In the genomic region with DNA sequence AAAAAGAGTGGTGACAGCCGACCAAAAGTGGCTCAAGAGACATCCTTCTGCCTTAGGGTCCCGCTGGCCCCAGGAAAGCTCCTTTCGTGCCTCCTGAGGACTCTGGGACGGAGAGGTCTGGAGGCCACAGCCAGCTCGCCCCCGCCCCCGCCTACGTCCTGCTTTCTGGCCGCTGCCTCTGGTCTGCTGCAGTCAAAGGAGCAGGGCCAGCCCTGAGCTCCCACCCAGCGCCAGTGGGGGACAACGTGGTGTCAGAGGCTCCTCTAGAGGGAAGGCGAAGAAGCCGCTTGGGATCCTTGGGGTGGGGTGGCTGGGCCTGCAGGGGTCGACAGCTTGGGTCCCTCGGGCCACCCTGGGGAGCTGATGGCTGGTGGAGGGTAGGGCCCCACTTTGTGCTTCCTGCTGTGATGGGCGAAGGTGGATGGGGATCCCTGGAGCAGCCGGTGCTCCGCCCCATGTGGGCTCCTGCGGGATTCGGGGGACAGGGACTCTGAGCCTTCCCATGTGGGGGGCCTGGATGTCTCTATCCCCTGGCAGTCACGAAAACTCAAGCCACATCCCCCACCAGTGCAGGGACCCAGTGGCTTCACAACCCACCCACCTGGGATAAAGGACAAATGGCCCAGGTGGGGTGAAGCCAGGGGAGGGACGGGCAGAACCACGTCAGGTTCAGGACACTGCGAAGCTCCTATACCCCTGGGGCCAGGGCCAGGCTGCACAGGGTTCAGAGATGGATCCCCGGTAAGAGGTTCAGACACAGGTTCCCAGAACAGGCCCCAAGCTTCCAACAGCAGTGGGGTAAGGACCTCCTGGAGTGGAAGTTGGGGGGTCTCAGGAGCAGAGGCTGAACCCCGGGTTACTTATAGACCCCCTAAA, we compare ENCODE assay signal across 25 cellular contexts. TPM values are rescaled to one million over a fixed set of nuclear protein-coding genes. Genes with fewer than 3 reads are reported as not detected.
"Had no signal": no experiment of that assay in that cellular context is flagged by ENCODE, and none has a peak within 500 bp of the region (broad histone marks: within the 10 kb centered on the region; RNA-seq: fewer than 3 reads in every experiment).

No MANE protein-coding gene starts in this region.

- ATAC-seq: activated T-cell treated with anti-CD3 and anti-CD28 coated beads, Interleukin-2, amount 50 U/mL, for 4 hours; activated T-helper 17 cell treated with anti-CD3 and anti-CD28 coated beads, Interleukin-2, amount 50 U/mL, for 72 hours had no signal

- H3K9me3 Mint-ChIP-seq: activated CD4-positive, alpha-beta memory T cell treated with anti-CD3 and anti-CD28 coated beads for 36 hours; activated CD4-positive, alpha-beta T cell treated with anti-CD3 and anti-CD28 coated beads, Interleukin-2, amount 10 ng/mL, durations not matched to agents 7 days and 5 days; activated naive CD4-positive, alpha-beta T cell treated with anti-CD3 and anti-CD28 coated beads for 36 hours; activated T-cell treated with anti-CD3 and anti-CD28 coated beads, Interleukin-2, amount 50 U/mL, for 4 hours; activated T-helper 17 cell treated with anti-CD3 and anti-CD28 coated beads, Interleukin-2, amount 50 U/mL, for 72 hours had no signal

- H3K4me1 Mint-ChIP-seq: activated CD4-positive, alpha-beta T cell treated with anti-CD3 and anti-CD28 coated beads, Interleukin-2, amount 10 ng/mL, durations not matched to agents 7 days and 5 days; activated T-helper 17 cell treated with anti-CD3 and anti-CD28 coated beads, Interleukin-2, amount 50 U/mL, for 72 hours had no signal

- H3K27me3 ChIP-seq: MG63, Peyer's patch had no signal

- H3K36me3 ChIP-seq: MG63 had no signal

- H3K4me3 ChIP-seq: MG63, Peyer's patch had no signal

- DNase-seq: activated CD4-positive, alpha-beta memory T cell treated with anti-CD3 and anti-CD28 coated beads for 36 hours; activated CD4-positive, alpha-beta T cell treated with anti-CD3 and anti-CD28 coated beads, Interleukin-2, amount 10 ng/mL, durations not matched to agents 7 days and 5 days; activated CD4-positive, CD25-positive, alpha-beta regulatory T cell; activated CD8-positive, alpha-beta memory T cell treated with anti-CD3 and anti-CD28 coated beads for 24 hours; activated gamma-delta T cell; activated naive CD4-positive, alpha-beta T cell treated with anti-CD3 and anti-CD28 coated beads for 36 hours; activated T-cell treated with anti-CD3 and anti-CD28 coated beads, Interleukin-2, amount 50 U/mL, for 4 hours; cerebellar nuclear complex; MG63; MV-4-11; NCI-H1105; NCI-H1436; NCI-H1694 treated with DMSO at 0.1 percent for 48 hours; NCI-H2029 treated with DMSO at 0.1 percent for 48 hours; NCI-H345; NCI-H510A; NCI-H526 treated with DMSO at 0.1 percent for 48 hours; NCI-H82; Peyer's patch; SHP77 treated with DMSO at 0.1 percent for 48 hours; T-helper 1 cell had no signal

- H3K27ac Mint-ChIP-seq: activated CD4-positive, alpha-beta memory T cell treated with anti-CD3 and anti-CD28 coated beads for 36 hours; activated CD4-positive, alpha-beta T cell treated with anti-CD3 and anti-CD28 coated beads, Interleukin-2, amount 10 ng/mL, durations not matched to agents 7 days and 5 days; activated naive CD4-positive, alpha-beta T cell treated with anti-CD3 and anti-CD28 coated beads for 36 hours; activated naive CD8-positive, alpha-beta T cell; activated T-helper 17 cell treated with anti-CD3 and anti-CD28 coated beads, Interleukin-2, amount 50 U/mL, for 72 hours had no signal

- H3K4me3 Mint-ChIP-seq: activated CD4-positive, alpha-beta memory T cell treated with anti-CD3 and anti-CD28 coated beads for 36 hours; activated CD4-positive, alpha-beta T cell treated with anti-CD3 and anti-CD28 coated beads, Interleukin-2, amount 10 ng/mL, durations not matched to agents 7 days and 5 days; activated naive CD4-positive, alpha-beta T cell treated with anti-CD3 and anti-CD28 coated beads for 36 hours; activated naive CD8-positive, alpha-beta T cell; activated T-cell treated with anti-CD3 and anti-CD28 coated beads, Interleukin-2, amount 50 U/mL, for 4 hours; activated T-helper 17 cell treated with anti-CD3 and anti-CD28 coated beads, Interleukin-2, amount 50 U/mL, for 72 hours had no signal

- H3K27ac ChIP-seq: Peyer's patch, RWPE1, VCaP had no signal

- H3K27me3 Mint-ChIP-seq: activated naive CD8-positive, alpha-beta T cell had no signal

- H3K9me3 ChIP-seq: MG63, Peyer's patch had no signal

RNA-seq across cellular contexts. Expression of gene DIRAS1, which starts 9.0 kb away (rescaled TPM):
- total RNA-seq: activated CD4-positive, alpha-beta T cell treated with anti-CD3 and anti-CD28 coated beads, Interleukin-2, amount 10 ng/mL, durations not matched to agents 7 days and 5 days had no signal
